Comparison of ENCODE assay signal across 8 cellular contexts in the genomic region with DNA sequence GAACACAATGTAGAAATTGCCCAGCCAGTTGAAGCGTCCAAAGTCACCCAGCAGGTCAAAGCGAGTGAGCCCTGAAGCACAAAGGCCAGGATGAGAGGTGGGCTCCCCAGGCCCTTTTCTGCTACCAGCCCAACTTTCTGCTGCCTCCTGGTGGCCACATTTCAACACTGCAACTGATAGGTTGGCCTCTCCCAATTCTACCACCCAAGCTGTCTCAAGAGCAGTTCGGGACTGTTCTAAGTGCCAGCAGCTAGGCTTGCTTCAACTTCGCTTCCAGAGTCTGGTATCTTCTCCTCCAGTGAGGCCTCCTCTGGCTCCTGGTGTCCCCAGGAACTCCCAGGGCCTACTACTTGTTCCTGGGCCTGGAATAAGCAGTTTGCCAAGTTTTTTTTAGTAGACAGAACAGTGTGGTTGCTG. TPM values are rescaled to one million over a fixed set of nuclear protein-coding genes. Genes with fewer than 3 reads are reported as not detected.
A peak's percentile ranks its signal among the peaks of the same experiment; 100 is the strongest.
DNase-seq lines count a peak whose midpoint lies in the region; ATAC-seq and FAIRE-seq lines count a peak whose summit lies in the region.

No MANE protein-coding gene starts in this region.

- H3K4me1 Mint-ChIP-seq in activated naive CD4-positive, alpha-beta T cell treated with anti-CD3 and anti-CD28 coated beads, Interleukin-2, amount 10 ng/mL, durations not matched to agents 7 days and 5 days: peaks cover 18% of the 10 kb centered on the region

- CTCF ChIA-PET in activated naive CD4-positive, alpha-beta T cell treated with anti-CD3 and anti-CD28 coated beads, Interleukin-2, amount 10 ng/mL, durations not matched to agents 7 days and 5 days (lab: Charles Lee): interaction anchor here (0.6 to 12.0 kb wide), 23 partner anchors 8 to 1026 kb away, joined by 3 to 174 read pairs (median 4); partner anchors contain the start of genes LMBR1L and RHEBL1

- FAIRE-seq in GM19239 (lab: Jason Lieb, UNC) (peak; percentile 80), small intestine (lab: Jason Lieb, UNC) (no peak)

- H3K27me3 ChIP-seq in SJSA1 (replicated peaks) (peaks cover 26% of the 10 kb centered on the region), small intestine (ENCODE audit: control insufficient read depth in 2 of 2, insufficient read depth in 2 of 2, low read length in 2 of 2) (peaks cover 0 to 9% of the 10 kb centered on the region in 2 donors)

- H3K36me3 Mint-ChIP-seq in activated naive CD4-positive, alpha-beta T cell treated with anti-CD3 and anti-CD28 coated beads, Interleukin-2, amount 10 ng/mL, durations not matched to agents 7 days and 5 days: peaks cover 50% of the 10 kb centered on the region

- H3K4me3 Mint-ChIP-seq in activated naive CD4-positive, alpha-beta T cell treated with anti-CD3 and anti-CD28 coated beads, Interleukin-2, amount 10 ng/mL, durations not matched to agents 7 days and 5 days: no peak overlapping the region

- H3K36me3 ChIP-seq in SJSA1: peaks cover 26% of the 10 kb centered on the region
- H3K36me3 ChIP-seq in small intestine (ENCODE audit: control insufficient read depth in 2 of 2, insufficient read depth in 2 of 2, low read length in 2 of 2): peaks cover 12 to 21% of the 10 kb centered on the region in 2 donors

- peak; percentile 69 for DNase-seq in AG20443 (ENCODE audit: low spot score)
- peak; percentile 56 for DNase-seq in GM19239 (ENCODE audit: insufficient read length, low spot score)
- DNase-seq in SJSA1 (ENCODE audit: low read depth in 1 of 2, low spot score in 2 of 2): peak; percentile 32 to 54
- peak; percentile 74 for DNase-seq in activated naive CD4-positive, alpha-beta T cell treated with anti-CD3 and anti-CD28 coated beads, Interleukin-2, amount 10 ng/mL, durations not matched to agents 7 days and 5 days
- no peak for DNase-seq in left ventricle myocardium superior
- DNase-seq in small intestine: peak; percentile 39

- intact Hi-C loops in left ventricle myocardium superior (cut with micrococcal nuclease): no loop called here

- H3K27me3 Mint-ChIP-seq in activated naive CD4-positive, alpha-beta T cell treated with anti-CD3 and anti-CD28 coated beads, Interleukin-2, amount 10 ng/mL, durations not matched to agents 7 days and 5 days: peaks cover 32% of the 10 kb centered on the region

- no peaks in the 10 kb centered on the region for H3K9me3 ChIP-seq in SJSA1 (replicated peaks)
- H3K9me3 ChIP-seq in small intestine (ENCODE audit: control insufficient read depth, low read depth): no peaks in the 10 kb centered on the region

- no peak overlapping the region for H3K27ac Mint-ChIP-seq in activated naive CD4-positive, alpha-beta T cell treated with anti-CD3 and anti-CD28 coated beads, Interleukin-2, amount 10 ng/mL, durations not matched to agents 7 days and 5 days

- no peaks in the 10 kb centered on the region for H3K9me3 Mint-ChIP-seq in activated naive CD4-positive, alpha-beta T cell treated with anti-CD3 and anti-CD28 coated beads, Interleukin-2, amount 10 ng/mL, durations not matched to agents 7 days and 5 days

- peak; percentile 30 for ATAC-seq in left ventricle myocardium superior
- ATAC-seq in HG03354 (IDR thresholded peaks at IDR 0.05; ENCODE audit: poor library complexity, severe bottlenecking, unreplicated experiment): no peak
- ATAC-seq in GM21825 (IDR thresholded peaks at IDR 0.05; ENCODE audit: unreplicated experiment): no peak

- H3K4me1 ChIP-seq in SJSA1 (replicated peaks) (peaks cover 7% of the 10 kb centered on the region), small intestine (ENCODE audit: control insufficient read depth in 2 of 2, insufficient read depth in 1 of 2, low read depth in 1 of 2, low read length in 1 of 2) (no peaks in the 10 kb centered on the region)

- no peak overlapping the region for H3K4me3 ChIP-seq in SJSA1
- no peak overlapping the region for H3K4me3 ChIP-seq in small intestine (ENCODE audit: low read depth in 1 of 2, low read length in 2 of 2)

- H3K27ac ChIP-seq in SJSA1: no peak overlapping the region
- no peak overlapping the region for H3K27ac ChIP-seq in small intestine (ENCODE audit: low read depth in 1 of 2, low read length in 1 of 2)

- 67 to 68% (median 68%) methylated on average over 4 of the region's 4 CpGs for WGBS in small intestine, 3 donors

RNA-seq across cellular contexts. Expression of gene DHH, which starts 3.4 kb away (rescaled TPM):
- not detected in 2 replicates for total RNA-seq in SJSA1 (2014; rRNA removed; shearing (Covaris generic))
- total RNA-seq in left ventricle myocardium superior: 0.52 TPM
- 1 to 10 TPM in 1 of 3 donors, not detected in 2; 2.3 TPM for polyA plus RNA-seq in small intestine

RNA-seq across cellular contexts. Expression of gene LMBR1L, which starts 12.6 kb away (rescaled TPM):
- 9.0 and 16.0 TPM in 2 replicates for total RNA-seq in SJSA1 (2014; rRNA removed; shearing (Covaris generic))
- total RNA-seq in left ventricle myocardium superior: 30.7 TPM
- polyA plus RNA-seq in small intestine: 100 to 1,000 TPM in 1 of 3 donors, 10 to 100 TPM in 2; 27.6 to 110 (median 65.4) TPM

RNA-seq across cellular contexts. Expression of gene RHEBL1, which starts 28.3 kb away (rescaled TPM):
- total RNA-seq in SJSA1 (2014; rRNA removed; shearing (Covaris generic)): 0.34 and 2.5 TPM in 2 replicates
- total RNA-seq in left ventricle myocardium superior: 0.32 TPM
- 1 to 10 TPM in 2 of 3 donors, not detected in 1; 1.2 to 1.4 TPM for polyA plus RNA-seq in small intestine

RNA-seq across cellular contexts. Expression of gene TUBA1B, which starts 33.2 kb away (rescaled TPM):
- total RNA-seq in SJSA1 (2014; rRNA removed; shearing (Covaris generic)): 4,389 and 5,186 TPM in 2 replicates
- total RNA-seq in left ventricle myocardium superior: 329 TPM
- 1,000 to 10,000 TPM in 1 of 3 donors, 100 to 1,000 TPM in 2; 196 to 1,168 (median 291) TPM for polyA plus RNA-seq in small intestine

RNA-seq across cellular contexts. Expression of gene KMT2D, which starts 37.4 kb away (rescaled TPM):
- 19.9 and 22.6 TPM in 2 replicates for total RNA-seq in SJSA1 (2014; rRNA removed; shearing (Covaris generic))
- total RNA-seq in left ventricle myocardium superior: 43.8 TPM
- 10 to 100 TPM in 2 of 3 donors, 1 to 10 TPM in 1; 5.4 to 34.8 (median 10.7) TPM for polyA plus RNA-seq in small intestine
